8 cellular contexts compared by ENCODE assay signal in genomic region chr11:119721129-119722120, GRCh38. TPM values are rescaled to one million over a fixed set of nuclear protein-coding genes. Genes with fewer than 3 reads are reported as not detected.
A peak's percentile ranks its signal among the peaks of the same experiment; 100 is the strongest.
DNase-seq lines count a peak whose midpoint lies in the region; ATAC-seq and TF ChIP-seq lines count a peak whose summit lies in the region.

No MANE protein-coding gene starts in this region.

- ATAC-seq in left lung = peak; percentile 41
- ATAC-seq in HG03097 (IDR thresholded peaks at IDR 0.05; ENCODE audit: low FRiP score, unreplicated experiment) = no peak
- ATAC-seq in HG02610 (IDR thresholded peaks at IDR 0.05; ENCODE audit: unreplicated experiment) = no peak
- ATAC-seq in HG03571 (IDR thresholded peaks at IDR 0.05; ENCODE audit: unreplicated experiment) = no peak

- H3K4me3 ChIP-seq in AG10803 (ENCODE audit: low read length) (no peak overlapping the region), astrocyte of the spinal cord (ENCODE audit: low read depth, low read length) (no peak overlapping the region), left lung (no peak overlapping the region)

- no peaks in the 10 kb centered on the region for H3K27me3 ChIP-seq in left lung

- H3K9me3 ChIP-seq in left lung = no peaks in the 10 kb centered on the region

- in situ Hi-C loops in astrocyte of the spinal cord (cut with HindIII; ENCODE audit: low sequenced_read_pairs) = no loop called here

- intact Hi-C loops in left lung (cut with DNase I) = no loop called here

- CTCF ChIA-PET in HEK293T (lab: Yijun Ruan, JAX) = interaction anchor here (0.6 to 1.2 kb wide), 11 partner anchors 8 to 273 kb away, joined by 3 to 8 read pairs (median 3); partner anchors contain the start of gene NECTIN1

- DNase-seq in AG10803 (ENCODE audit: low read depth) (peak; percentile 36), HEK293T (ENCODE audit: extremely low spot score) (peak; percentile 75), astrocyte of the spinal cord (ENCODE audit: low read depth, low spot score) (no peak), left lung (no peak), activated T-cell treated with anti-CD3 and anti-CD28 coated beads for 4 hours (no peak)

- no peak overlapping the region for H3K27ac ChIP-seq in left lung

- POLR2A ChIA-PET in HEK293T (lab: Yijun Ruan, JAX) = no interaction called here

- TF ChIP-seq CTCF in AG10803 (conservative IDR thresholded peaks at IDR 0.05; ENCODE audit: low read length) (peak; percentile 58), astrocyte of the spinal cord (IDR thresholded peaks at IDR 0.05; ENCODE audit: low read depth, low read length) (peak; percentile 50), left lung (IDR thresholded peaks at IDR 0.05) (peak; percentile 9 to 18)

- H3K36me3 ChIP-seq in left lung = peaks cover 0 to 5% of the 10 kb centered on the region in 2 donors

- H3K4me1 ChIP-seq in left lung = peaks cover 0 to 5% of the 10 kb centered on the region in 2 donors

TF ChIP-seq in HEK293T, 16 proteins besides CTCF, POLR2A, EP300 and RAD21:
- no peak for TF ChIP-seq FOXA1 (IDR thresholded peaks at IDR 0.05)
- no peak for TF ChIP-seq SUZ12 (IDR thresholded peaks at IDR 0.05)
- TF ChIP-seq ARNT (IDR thresholded peaks at IDR 0.05) = no peak
- TF ChIP-seq SP1 (IDR thresholded peaks at IDR 0.05) = no peak
- TF ChIP-seq HDGF (IDR thresholded peaks at IDR 0.05; ENCODE audit: borderline replicate concordance) = no peak
- TF ChIP-seq LEF1 (IDR thresholded peaks at IDR 0.05; ENCODE audit: borderline replicate concordance) = no peak
- no peak for TF ChIP-seq FOXM1 (IDR thresholded peaks at IDR 0.05; ENCODE audit: borderline replicate concordance)
- no peak for TF ChIP-seq ZNF384 (IDR thresholded peaks at IDR 0.05)
- no peak for TF ChIP-seq TARDBP (IDR thresholded peaks at IDR 0.05)
- no peak for TF ChIP-seq CTBP1 (IDR thresholded peaks at IDR 0.05; ENCODE audit: borderline replicate concordance)
- no peak for TF ChIP-seq ELF4 (IDR thresholded peaks at IDR 0.05)
- no peak for TF ChIP-seq PKNOX1 (IDR thresholded peaks at IDR 0.05)
- TF ChIP-seq L3MBTL2 (conservative IDR thresholded peaks at IDR 0.05) = no peak
- TF ChIP-seq BHLHE40 (IDR thresholded peaks at IDR 0.05; ENCODE audit: borderline replicate concordance) = no peak
- TF ChIP-seq NFRKB (IDR thresholded peaks at IDR 0.05) = no peak
- TF ChIP-seq FOXK2 (IDR thresholded peaks at IDR 0.05) = no peak

RNA-seq across cellular contexts. Expression of gene NECTIN1, which starts 7.6 kb away (rescaled TPM):
- 10 to 100 TPM; 13.0 to 13.8 TPM for total RNA-seq in left lung

Comparison
In these comparisons a context has a peak if more than half of its experiments do, and no peak if none do; other contexts are left out.
1. DNase-seq: peak in AG10803 (single experiment) and HEK293T (single experiment); none in astrocyte of the spinal cord (single experiment), left lung (0 of 2) and activated T-cell treated with anti-CD3 and anti-CD28 coated beads for 4 hours (single experiment).
2. Peak in every context shown above with its lines, with median percentiles within 50 percentile points of each other: CTCF ChIP-seq.